Comparison of ENCODE assay signal across 8 cellular contexts in genomic region chr10:50622497-50623298, GRCh38. TPM values are rescaled to one million over a fixed set of nuclear protein-coding genes. Genes with fewer than 3 reads are reported as not detected.
DNase-seq lines count a peak whose midpoint lies in the region; ATAC-seq and TF ChIP-seq lines count a peak whose summit lies in the region.

No MANE protein-coding gene starts in this region.

- H3K14ac ChIP-seq in H9 (ENCODE audit: insufficient read depth, low read length) = no peak overlapping the region; the same call in 1 of the 2 replicates

- H3K4me2 ChIP-seq in H9 (ENCODE audit: insufficient read depth, insufficient read length, low read length) = peak overlapping the region; percentile 82

- POLR2A ChIA-PET in AG04450 (lab: Yijun Ruan, JAX) = interaction anchor here (1.0 to 4.5 kb wide), 4 partner anchors 10 to 297 kb away, joined by 4 to 35 read pairs (median 4); no protein-coding TSS in a partner anchor

- no peaks in the 10 kb centered on the region for H3K79me1 ChIP-seq in H9 (ENCODE audit: insufficient read depth, low read depth, low read length, poor library complexity, severe bottlenecking)

- H2BK15ac ChIP-seq in H9 (ENCODE audit: low read depth, low read length) = no peak overlapping the region

- H3K4me1 Mint-ChIP-seq in H9 (peaks cover 65 to 69% of the 10 kb centered on the region in 2 experiments), T-helper 17 cell (peaks cover 38% of the 10 kb centered on the region)

- TF ChIP-seq CTCF in AG04450 (IDR thresholded peaks at IDR 0.05; ENCODE audit: low read depth, low read length) (0 out of 2 replicates have a peak, but pooled peaks have one; percentile 6), H9 (conservative IDR thresholded peaks at IDR 0.05) (no peak)

- H3K4me3 Mint-ChIP-seq in H9 (peak overlapping the region; percentile 80 to 85), T-helper 17 cell (peak overlapping the region; percentile 99)

- H3K9ac ChIP-seq in H9 (ENCODE audit: extremely low read depth, insufficient read length, low read length) = peak overlapping the region; percentile 10
- H3K9ac ChIP-seq in iPS-18a (ENCODE audit: low read length) = peak overlapping the region; percentile 90

- H4K5ac ChIP-seq in H9 (ENCODE audit: insufficient read length, low read depth, low read length) = no peak overlapping the region

- H2AK5ac ChIP-seq in H9 (ENCODE audit: insufficient read length, low read length) = no peak overlapping the region

- no peak overlapping the region for H3K56ac ChIP-seq in H9 (ENCODE audit: insufficient read length, low read depth, low read length)

- no peaks in the 10 kb centered on the region for H4K20me1 ChIP-seq in H9 (ENCODE audit: control insufficient read depth, insufficient read depth, insufficient read length)

- no peak overlapping the region for H3K23ac ChIP-seq in H9 (ENCODE audit: insufficient read length, low read depth, low read length)

- ATAC-seq in T-helper 17 cell (no peak), sciatic nerve (peak; percentile 18), GM21576 (IDR thresholded peaks at IDR 0.05; ENCODE audit: unreplicated experiment) (no peak), GM19455 (IDR thresholded peaks at IDR 0.05; ENCODE audit: unreplicated experiment) (no peak)

- no peaks in the 10 kb centered on the region; a peak in 1 of 7 replicates for H3K36me3 Mint-ChIP-seq in H9 (ENCODE audit: insufficient read depth in 1 of 3, low read depth in 3 of 3)
- H3K36me3 Mint-ChIP-seq in T-helper 17 cell (ENCODE audit: low read depth) = no peaks in the 10 kb centered on the region

- H3K9me3 ChIP-seq in AG04450 (ENCODE audit: control insufficient read depth, insufficient read depth, low read length) (no peaks in the 10 kb centered on the region; the same call in 1 of the 2 replicates), H9 (ENCODE audit: control insufficient read depth, low read depth, low read length) (no peaks in the 10 kb centered on the region), T-helper 17 cell (ENCODE audit: control insufficient read depth, low read length, poor library complexity, severe bottlenecking) (no peaks in the 10 kb centered on the region), iPS-18a (ENCODE audit: control insufficient read depth, low read depth, low read length) (no peaks in the 10 kb centered on the region)

- no peak overlapping the region for H3K18ac ChIP-seq in H9 (ENCODE audit: insufficient read length, low read depth, low read length)

- H4K8ac ChIP-seq in H9 (replicated peaks; ENCODE audit: insufficient read length, low read depth, low read length) = no peak overlapping the region

- DNase-seq in AG04450 (ENCODE audit: low read depth, low spot score) (no peak), H9 (no peak), T-helper 17 cell (peak; percentile 16 to 19 (median 19)), T47D (ENCODE audit: low read depth in 1 of 2, low spot score in 1 of 2) (peak; percentile 57 to 62), sciatic nerve (ENCODE audit: low spot score) (peak; percentile 81)

- in situ Hi-C loops in T47D (cut with HindIII; ENCODE audit: low pct_unique_long_range_greater_than_20kb, low sequenced_read_pairs) = no loop called here

- no peak overlapping the region for H2BK120ac ChIP-seq in H9 (ENCODE audit: low read depth, low read length, poor library complexity, severe bottlenecking)

- H3K23me2 ChIP-seq in H9 (ENCODE audit: insufficient read length, low read depth, low read length, poor library complexity, severe bottlenecking) = peaks cover 28% of the 10 kb centered on the region

- no peak overlapping the region for H2AFZ ChIP-seq in H9 (ENCODE audit: low read length)

- H3K4me3 ChIP-seq in AG04450 (ENCODE audit: low read depth, low read length) (peak overlapping the region; percentile 81), iPS-18a (ENCODE audit: low read length) (peak overlapping the region; percentile 90)

- peaks cover 2% of the 10 kb centered on the region for H3K27me3 Mint-ChIP-seq in H9 (ENCODE audit: low read depth)
- no peaks in the 10 kb centered on the region for H3K27me3 Mint-ChIP-seq in T-helper 17 cell

- H3T11ph ChIP-seq in H9 (ENCODE audit: low read length) = no peak overlapping the region

- no peak overlapping the region for H4K91ac ChIP-seq in H9 (ENCODE audit: insufficient read length, low read depth, low read length)

- H3K27me3 ChIP-seq in AG04450 (ENCODE audit: control insufficient read depth, insufficient read depth, low read length) = no peaks in the 10 kb centered on the region
- H3K27me3 ChIP-seq in H9 (ENCODE audit: insufficient read depth, low read length) = no peaks in the 10 kb centered on the region
- H3K27me3 ChIP-seq in iPS-18a (ENCODE audit: control insufficient read depth, insufficient read depth, low read length) = peaks cover 5% of the 10 kb centered on the region

- H3K4me1 ChIP-seq in H9 (ENCODE audit: insufficient read depth, low read length) (peaks cover 12% of the 10 kb centered on the region; the same call in 1 of the 2 replicates), iPS-18a (ENCODE audit: control insufficient read depth, low read depth, low read length) (peaks cover 51% of the 10 kb centered on the region)

- no peak overlapping the region for H2BK5ac ChIP-seq in H9 (ENCODE audit: insufficient read length, low read length)

- no peaks in the 10 kb centered on the region for H3K36me3 ChIP-seq in iPS-18a (ENCODE audit: control insufficient read depth, low read depth, low read length)

- WGBS in H9 (ENCODE audit: extremely low coverage, insufficient read length, low lambda C conversion rate) = no CpG with 5 or more reads among the region's 50 CpGs

- H3K27ac ChIP-seq in AG04450 (ENCODE audit: low read depth, low read length) (peak overlapping the region; percentile 77), H9 (ENCODE audit: insufficient read length, low read depth, low read length) (no peak overlapping the region), iPS-18a (ENCODE audit: low read length) (no peak overlapping the region)

- CTCF ChIA-PET in AG04450 (lab: Charles Lee) = interaction anchor here (1.0 to 1.8 kb wide), 4 partner anchors 18 to 262 kb away, joined by 3 to 4 read pairs (median 3); no protein-coding TSS in a partner anchor

- intact Hi-C loops in sciatic nerve (cut with DNase I) = no loop called here

- no peaks in the 10 kb centered on the region; the same call in 1 of the 2 replicates for H3K79me2 ChIP-seq in H9 (ENCODE audit: insufficient read depth, low read length)

- H3K4ac ChIP-seq in H9 (ENCODE audit: low read depth, low read length) = no peak overlapping the region

- H3K27ac Mint-ChIP-seq in H9 (peak overlapping the region in 1 of 3 experiments; percentile 88; a peak in 4 of 7 replicates), T-helper 17 cell (peak overlapping the region; percentile 98)

- H2BK20ac ChIP-seq in H9 (ENCODE audit: low read depth, low read length, poor library complexity, severe bottlenecking) = no peak overlapping the region

- no peak overlapping the region for H2BK12ac ChIP-seq in H9 (ENCODE audit: insufficient read length, low read depth, low read length)

- no peaks in the 10 kb centered on the region for H3K9me3 Mint-ChIP-seq in H9

RNA-seq across cellular contexts. Expression of gene SGMS1, which starts 1.1 kb away (rescaled TPM):
- 16.0 and 17.7 TPM in 2 replicates for polyA plus RNA-seq in AG04450 (2011; rRNA removed)
- 23.8 and 25.1 TPM in 2 replicates for polyA minus RNA-seq in AG04450 (2011; rRNA and poly(A)+ RNA removed)
- total RNA-seq in H9 (2021) (19.3 and 20.4 TPM in 2 replicates), T-helper 17 cell (10 to 100 TPM; 45.3 to 51.3 TPM), sciatic nerve (54.7 TPM)

Comparison
In these comparisons a context has a peak if more than half of its experiments do, and no peak if none do; other contexts are left out.
1. DNase-seq: peak in T-helper 17 cell (3 of 3), T47D (2 of 2) and sciatic nerve (single experiment); none in AG04450 (single experiment) and H9 (single experiment).